Comparison of ENCODE assay signal across 22 cellular contexts in genomic region chr6:20837189-20837588, GRCh38.
A peak's percentile ranks its signal among the peaks of the same experiment; 100 is the strongest.
DNase-seq lines count a peak whose midpoint lies in the region; ATAC-seq and TF ChIP-seq lines count a peak whose summit lies in the region.
"Had no signal": no experiment of that assay in that cellular context is flagged by ENCODE, and none has a peak within 500 bp of the region (broad histone marks: within the 10 kb centered on the region; RNA-seq: fewer than 3 reads in every experiment).

No MANE protein-coding gene starts in this region.

- no peaks in the 10 kb centered on the region for H3K9me3 Mint-ChIP-seq in endothelial cell (ENCODE audit: unreplicated experiment)
- H3K9me3 Mint-ChIP-seq: HFFc6 had no signal

- no peak overlapping the region for H3K4me3 ChIP-seq in tibial artery
- H3K4me3 ChIP-seq: gastroesophageal sphincter, lung, suprapubic skin, uterus had no signal

- no peaks in the 10 kb centered on the region for H3K9me3 ChIP-seq in T-helper 17 cell (ENCODE audit: control insufficient read depth, low read length, poor library complexity, severe bottlenecking)
- H3K9me3 ChIP-seq in tibial artery = no peaks in the 10 kb centered on the region
- H3K9me3 ChIP-seq: BE2C, gastroesophageal sphincter, suprapubic skin, uterus had no signal

- TF ChIP-seq CTCF in endothelial cell (IDR thresholded peaks at IDR 0.05; ENCODE audit: unreplicated experiment) = no peak
- no peak for TF ChIP-seq CTCF in tibial artery (IDR thresholded peaks at IDR 0.05)
- TF ChIP-seq CTCF in GM10266 (IDR thresholded peaks at IDR 0.05; ENCODE audit: control insufficient read depth, insufficient read depth, low read depth, missing control alignments) = no peak

- intact Hi-C loops in tibial artery (cut with DNase I; ENCODE audit: low total_unique reads) = no loop called here

- ATAC-seq in GM18867 (IDR thresholded peaks at IDR 0.05; ENCODE audit: unreplicated experiment) (peak; percentile 62), T-helper 17 cell (peak; percentile 80)
- ATAC-seq: activated CD4-positive, CD25-positive, alpha-beta regulatory T cell treated with anti-CD3 and anti-CD28 coated beads, Interleukin-2, amount 50 U/mL, for 24 hours; gastroesophageal sphincter; HepG2 had no signal

- peak; percentile 4 for DNase-seq in activated CD8-positive, alpha-beta memory T cell treated with anti-CD3 and anti-CD28 coated beads, Interleukin-2, amount 50 U/mL, for 1 hour (ENCODE audit: extremely low read depth)
- no peak for DNase-seq in activated CD8-positive, alpha-beta memory T cell treated with anti-CD3 and anti-CD28 coated beads for 24 hours
- no peak for DNase-seq in T-helper 17 cell
- no peak for DNase-seq in endothelial cell (ENCODE audit: low spot score)
- no peak for DNase-seq in tibial artery
- no peak for DNase-seq in NCI-H1048 (lab: John Stamatoyannopoulos, UW)
- no peak for DNase-seq in GM10266 (ENCODE audit: extremely low spot score)
- DNase-seq: BE2C, HFFc6, NCI-H1092 treated with DMSO at 0.1 percent for 48 hours, NCI-H2029 treated with DMSO at 0.1 percent for 48 hours, NCI-H226, NCI-H774, uterus had no signal

- no peak overlapping the region for H3K4me3 Mint-ChIP-seq in T-helper 17 cell
- no peak overlapping the region for H3K4me3 Mint-ChIP-seq in endothelial cell (ENCODE audit: unreplicated experiment)
- H3K4me3 Mint-ChIP-seq: activated naive CD8-positive, alpha-beta T cell; HFFc6 had no signal

- H3K27me3 ChIP-seq in tibial artery = no peaks in the 10 kb centered on the region
- H3K27me3 ChIP-seq: BE2C, gastroesophageal sphincter, suprapubic skin, uterus had no signal

- H3K36me3 Mint-ChIP-seq in T-helper 17 cell (ENCODE audit: low read depth) (peaks cover 6% of the 10 kb centered on the region), endothelial cell (ENCODE audit: low read depth, unreplicated experiment) (no peaks in the 10 kb centered on the region)

- H3K4me1 Mint-ChIP-seq in T-helper 17 cell (peaks cover 23% of the 10 kb centered on the region), endothelial cell (ENCODE audit: unreplicated experiment) (peaks cover 36% of the 10 kb centered on the region)

- H3K27me3 Mint-ChIP-seq in T-helper 17 cell (no peaks in the 10 kb centered on the region), endothelial cell (ENCODE audit: unreplicated experiment) (peaks cover 1% of the 10 kb centered on the region)
- H3K27me3 Mint-ChIP-seq: activated naive CD8-positive, alpha-beta T cell had no signal

- peaks cover 0 to 22% (median 7%) of the 10 kb centered on the region in 4 donors for H3K4me1 ChIP-seq in tibial artery
- H3K4me1 ChIP-seq: BE2C, gastroesophageal sphincter, uterus had no signal

- H3K27ac ChIP-seq in tibial artery = no peak overlapping the region
- H3K27ac ChIP-seq: gastroesophageal sphincter, HL-60, suprapubic skin, uterus had no signal

- peak overlapping the region; percentile 1 for H3K27ac Mint-ChIP-seq in T-helper 17 cell
- peak overlapping the region; percentile 34 for H3K27ac Mint-ChIP-seq in endothelial cell (ENCODE audit: unreplicated experiment)
- H3K27ac Mint-ChIP-seq: activated naive CD8-positive, alpha-beta T cell; HFFc6 had no signal

- no peaks in the 10 kb centered on the region for H3K36me3 ChIP-seq in tibial artery
- H3K36me3 ChIP-seq: BE2C, suprapubic skin, uterus had no signal
